9 cellular contexts compared by ENCODE assay signal in genomic region chr22:50192056-50192824, GRCh38. TPM values are rescaled to one million over a fixed set of nuclear protein-coding genes. Genes with fewer than 3 reads are reported as not detected.
DNase-seq lines count a peak whose midpoint lies in the region; ATAC-seq and TF ChIP-seq lines count a peak whose summit lies in the region.
"Had no signal": no experiment of that assay in that cellular context is flagged by ENCODE, and none has a peak within 500 bp of the region (broad histone marks: within the 10 kb centered on the region; RNA-seq: fewer than 3 reads in every experiment).

No MANE protein-coding gene starts in this region.

- no peak for DNase-seq in ascending aorta (ENCODE audit: low spot score in 2 of 2)
- DNase-seq in pons (ENCODE audit: low spot score): no peak
- DNase-seq in NCI-H2107 treated with DMSO at 0.1 percent for 48 hours (lab: John Stamatoyannopoulos, UW; ENCODE audit: unreplicated experiment): no peak
- DNase-seq in epidermal melanocyte (ENCODE audit: insufficient read length, low spot score): no peak

- TF ChIP-seq CTCF in DOHH2 (IDR thresholded peaks at IDR 0.05; ENCODE audit: low read depth, low read length, poor library complexity, severe bottlenecking) (no peak), ascending aorta (IDR thresholded peaks at IDR 0.05) (no peak)

- peaks cover 79% of the 10 kb centered on the region for H3K36me3 ChIP-seq in DOHH2 (ENCODE audit: control insufficient read depth, low read length)
- H3K36me3 ChIP-seq in KOPT-K1 (ENCODE audit: insufficient read depth, low read length): peaks cover 52% of the 10 kb centered on the region
- peaks cover 13 to 21% of the 10 kb centered on the region in 2 donors for H3K36me3 ChIP-seq in ascending aorta
- peaks cover 8% of the 10 kb centered on the region for H3K36me3 ChIP-seq in mucosa of stomach (ENCODE audit: control insufficient read depth, insufficient read depth, low read length)

- peaks cover 39% of the 10 kb centered on the region for H3F3A ChIP-seq in DOHH2 (ENCODE audit: control insufficient read depth, insufficient read depth)

- no peak for ATAC-seq in GM18867 (IDR thresholded peaks at IDR 0.05; ENCODE audit: unreplicated experiment)

- peaks cover 66% of the 10 kb centered on the region for H3K79me2 ChIP-seq in DOHH2 (ENCODE audit: control insufficient read depth, low read length)

- H4K20me1 ChIP-seq in DOHH2 (ENCODE audit: control insufficient read depth, insufficient read depth, low read depth, low read length): no peaks in the 10 kb centered on the region

- no peaks in the 10 kb centered on the region for H3K9me2 ChIP-seq in DOHH2 (replicated peaks; ENCODE audit: control insufficient read depth, low read length)

- no peaks in the 10 kb centered on the region for H3K27me3 ChIP-seq in DOHH2 (ENCODE audit: control insufficient read depth, low read length)
- H3K27me3 ChIP-seq in ascending aorta: no peaks in the 10 kb centered on the region
- no peaks in the 10 kb centered on the region for H3K27me3 ChIP-seq in mucosa of stomach (ENCODE audit: control insufficient read depth, insufficient read depth, low read length)

- intact Hi-C loops in ascending aorta (cut with DNase I): no loop called here

- H3K4me1 ChIP-seq in DOHH2 (ENCODE audit: control insufficient read depth, low read length) (peaks cover 96% of the 10 kb centered on the region), ascending aorta (peaks cover 9 to 26% of the 10 kb centered on the region in 2 donors), mucosa of stomach (ENCODE audit: control insufficient read depth, insufficient read depth, low read length) (peaks cover 52% of the 10 kb centered on the region)

- peak overlapping the region; percentile 99 for H3K4me2 ChIP-seq in DOHH2 (ENCODE audit: low read length)

- H3K4me3 ChIP-seq in DOHH2 (ENCODE audit: low read length) (peak overlapping the region; percentile 81), ascending aorta (no peak overlapping the region), mucosa of stomach (ENCODE audit: low read length) (no peak overlapping the region)

- no peaks in the 10 kb centered on the region for H3K9me3 ChIP-seq in DOHH2 (ENCODE audit: control insufficient read depth, insufficient read depth, low read length)
- H3K9me3 ChIP-seq in KOPT-K1 (ENCODE audit: insufficient read depth, low read length, poor library complexity, severe bottlenecking): no peaks in the 10 kb centered on the region
- H3K9me3 ChIP-seq in ascending aorta: no peaks in the 10 kb centered on the region
- no peaks in the 10 kb centered on the region for H3K9me3 ChIP-seq in mucosa of stomach (ENCODE audit: control insufficient read depth, low read length)
- H3K9me3 ChIP-seq: thoracic aorta had no signal

- H3K27ac ChIP-seq in DOHH2 (ENCODE audit: low read depth, low read length) (peak overlapping the region; percentile 100), KOPT-K1 (ENCODE audit: low read depth, low read length, poor library complexity, severe bottlenecking) (peak overlapping the region; percentile 98), ascending aorta (peak overlapping the region; percentile 77 to 89)

- H3K9ac ChIP-seq in mucosa of stomach (ENCODE audit: low read length): peak overlapping the region; percentile 33

RNA-seq across cellular contexts. Expression of gene TRABD, which starts 6.5 kb away (rescaled TPM):
- total RNA-seq in ascending aorta: 91.4 TPM

RNA-seq across cellular contexts. Expression of gene SELENOO, which starts 8.6 kb away (rescaled TPM):
- total RNA-seq in ascending aorta: 41.7 TPM

RNA-seq across cellular contexts. Expression of gene PANX2, which starts 21.7 kb away (rescaled TPM):
- total RNA-seq in ascending aorta: 0.32 TPM

RNA-seq across cellular contexts. Expression of gene TUBGCP6, which starts 52.6 kb away (rescaled TPM):
- total RNA-seq in ascending aorta: 58.1 TPM

RNA-seq across cellular contexts. Expression of gene HDAC10, which starts 58.8 kb away (rescaled TPM):
- 73.2 TPM for total RNA-seq in ascending aorta
